Comparison of ENCODE assay signal across 8 cellular contexts in genomic region chr1:205458777-205459566, GRCh38. TPM values are rescaled to one million over a fixed set of nuclear protein-coding genes. Genes with fewer than 3 reads are reported as not detected.
DNase-seq lines count a peak whose midpoint lies in the region; ATAC-seq, FAIRE-seq and TF ChIP-seq lines count a peak whose summit lies in the region.

No MANE protein-coding gene starts in this region.

- no peak overlapping the region for H3K4me2 ChIP-seq in endothelial cell of umbilical vein (ENCODE audit: insufficient read depth, low read length)

- no peaks in the 10 kb centered on the region for H3K9me1 ChIP-seq in endothelial cell of umbilical vein (replicated peaks; ENCODE audit: control insufficient read depth, extremely low read depth, insufficient read depth, low read length)

- ATAC-seq in omental fat pad (ENCODE audit: low FRiP score): no peak

- H4K20me1 ChIP-seq in endothelial cell of umbilical vein (replicated peaks; ENCODE audit: control insufficient read depth, extremely low read depth, insufficient read depth, low read length): no peaks in the 10 kb centered on the region

- TF ChIP-seq CTCF in endothelial cell of umbilical vein (IDR thresholded peaks at IDR 0.05; ENCODE audit: extremely low read depth in 1 of 2, insufficient read depth in 1 of 2, low read depth in 1 of 2, low read length in 2 of 2) (no peak), retinal pigment epithelial cell (conservative IDR thresholded peaks at IDR 0.05; ENCODE audit: low read depth, low read length) (no peak), omental fat pad (IDR thresholded peaks at IDR 0.05) (no peak)

- H2AFZ ChIP-seq in endothelial cell of umbilical vein (ENCODE audit: low read depth, low read length): no peak overlapping the region

- H3K27me3 ChIP-seq in endothelial cell of umbilical vein (ENCODE audit: control insufficient read depth in 2 of 2, insufficient read depth in 2 of 2, low read length in 2 of 2): peaks cover 42 to 45% of the 10 kb centered on the region in 2 experiments

- H3K4me3 ChIP-seq in endothelial cell of umbilical vein (replicated peaks in 1 of 3; ENCODE audit: insufficient read depth in 1 of 3, low read depth in 1 of 3, low read length in 3 of 3) (no peak overlapping the region), retinal pigment epithelial cell (ENCODE audit: low read length) (no peak overlapping the region)

- peak; percentile 80 for FAIRE-seq in endothelial cell of umbilical vein (lab: Jason Lieb, UNC)

- dilution Hi-C loops in endothelial cell of umbilical vein (cut with MboI; ENCODE audit: extremely low pct_ligation_motif_present, low sequenced_read_pairs): no loop called here

- CTCF ChIA-PET in endothelial cell of umbilical vein (lab: Charles Lee): interaction anchor here (1.1 to 1.6 kb wide), 3 partner anchors 20 to 105 kb away, joined by 4 to 7 read pairs (median 5); no protein-coding TSS in a partner anchor

- H3K9me3 ChIP-seq in endothelial cell of umbilical vein (replicated peaks; ENCODE audit: control insufficient read depth, insufficient read depth, low read length): no peaks in the 10 kb centered on the region

- no peak overlapping the region for H3K9ac ChIP-seq in endothelial cell of umbilical vein (replicated peaks; ENCODE audit: extremely low read depth, insufficient read depth, low read length)

- no peaks in the 10 kb centered on the region for H3K4me1 ChIP-seq in endothelial cell of umbilical vein (ENCODE audit: control insufficient read depth, extremely low read depth, insufficient read depth, low read length)

- no peaks in the 10 kb centered on the region for H3K79me2 ChIP-seq in endothelial cell of umbilical vein (ENCODE audit: control insufficient read depth, insufficient read depth, low read length)

- no peak overlapping the region for H3K27ac ChIP-seq in endothelial cell of umbilical vein (ENCODE audit: insufficient read depth, low read depth, low read length)

- no TSS peak for BruUV-seq in endothelial cell of umbilical vein (replicated peaks; lab: Mats Ljungman, UMichigan)

- DNase-seq in SIG-M5 treated with dmso at 0.1 percent for 504 hours (lab: John Stamatoyannopoulos, UW; ENCODE audit: unreplicated experiment) (peak; percentile 68), SIG-M5 (lab: John Stamatoyannopoulos, UW) (no peak), RPMI8226 (peak; percentile 70), endothelial cell of umbilical vein (ENCODE audit: low read depth, low spot score) (peak; percentile 56), retinal pigment epithelial cell (ENCODE audit: low read depth) (peak; percentile 45), omental fat pad (ENCODE audit: low spot score) (no peak), NCI-H1092 (lab: John Stamatoyannopoulos, UW) (no peak), globus pallidus (ENCODE audit: low spot score) (no peak)

- TF ChIP-seq POLR2A in endothelial cell of umbilical vein (IDR thresholded peaks at IDR 0.05; ENCODE audit: low read depth, low read length): no peak

- intact Hi-C loops in endothelial cell of umbilical vein (cut with micrococcal nuclease): no loop called here

- POLR2A ChIA-PET in endothelial cell of umbilical vein (lab: Charles Lee): no interaction called here

- H3K36me3 ChIP-seq in endothelial cell of umbilical vein (ENCODE audit: control insufficient read depth in 2 of 2, extremely low read depth in 1 of 2, insufficient read depth in 2 of 2, low read length in 2 of 2): no peaks in the 10 kb centered on the region

TF ChIP-seq in endothelial cell of umbilical vein, 7 proteins besides CTCF, POLR2A, EP300 and RAD21:
- no peak for TF ChIP-seq JUN (IDR thresholded peaks at IDR 0.05; ENCODE audit: borderline replicate concordance, insufficient read depth, insufficient read length, low read depth)
- TF ChIP-seq MAX (IDR thresholded peaks at IDR 0.05; ENCODE audit: insufficient read depth, insufficient read length): no peak
- TF ChIP-seq EZH2 (IDR thresholded peaks at IDR 0.05; ENCODE audit: borderline replicate concordance, low read depth, low read length, severe bottlenecking): no peak
- no peak for TF ChIP-seq FOS (IDR thresholded peaks at IDR 0.05; ENCODE audit: borderline replicate concordance, insufficient read depth, low read length)
- TF ChIP-seq POLR2AphosphoS5 (IDR thresholded peaks at IDR 0.05; ENCODE audit: insufficient read depth, low read depth, low read length): no peak
- no peak for TF ChIP-seq MYC (IDR thresholded peaks at IDR 0.05; ENCODE audit: low read depth, low read length)
- no peak for TF ChIP-seq GATA2 (IDR thresholded peaks at IDR 0.05; ENCODE audit: insufficient read depth, insufficient read length, low read depth, low read length)
TF ChIP-seq in endothelial cell of umbilical vein: peak in this region for 0.

RNA-seq across cellular contexts. Expression of gene BLACAT1, which starts 3.1 kb away (rescaled TPM):
- total RNA-seq in endothelial cell of umbilical vein (not detected in 2 replicates), omental fat pad (under 1 TPM in 2 of 4 donors, not detected in 2; 0.36 to 0.65 TPM)
- not detected in 2 replicates for polyA plus RNA-seq in endothelial cell of umbilical vein
- polyA plus RNA-seq in endothelial cell of umbilical vein (2011; cell fraction: cytosol; rRNA removed): not detected in 2 replicates
- polyA plus RNA-seq in endothelial cell of umbilical vein (2011; cell fraction: nucleus; rRNA removed): not detected in 2 replicates
- polyA plus RNA-seq in endothelial cell of umbilical vein (2012): not detected in 2 replicates
- polyA minus RNA-seq in endothelial cell of umbilical vein: not detected in 2 replicates
- polyA minus RNA-seq in endothelial cell of umbilical vein (2011; cell fraction: cytosol; rRNA and poly(A)+ RNA removed): not detected
- not detected in 2 replicates for polyA minus RNA-seq in endothelial cell of umbilical vein (2011; cell fraction: nucleus; rRNA and poly(A)+ RNA removed)

RNA-seq across cellular contexts. Expression of gene LEMD1, which starts 37.1 kb away (rescaled TPM):
- total RNA-seq in endothelial cell of umbilical vein (not detected in 2 replicates), omental fat pad (1 to 10 TPM in 1 of 4 donors, not detected in 3; 1.7 TPM)
- not detected in 2 replicates for polyA plus RNA-seq in endothelial cell of umbilical vein
- polyA plus RNA-seq in endothelial cell of umbilical vein (2011; cell fraction: cytosol; rRNA removed): not detected in 2 replicates
- polyA plus RNA-seq in endothelial cell of umbilical vein (2011; cell fraction: nucleus; rRNA removed): not detected in 2 replicates
- not detected in 2 replicates for polyA plus RNA-seq in endothelial cell of umbilical vein (2012)
- polyA minus RNA-seq in endothelial cell of umbilical vein: not detected in 2 replicates
- not detected for polyA minus RNA-seq in endothelial cell of umbilical vein (2011; cell fraction: cytosol; rRNA and poly(A)+ RNA removed)
- polyA minus RNA-seq in endothelial cell of umbilical vein (2011; cell fraction: nucleus; rRNA and poly(A)+ RNA removed): not detected in 2 replicates

RNA-seq across cellular contexts. Expression of gene CDK18, which starts 45.5 kb away (rescaled TPM):
- total RNA-seq in endothelial cell of umbilical vein (0.32 and 1.2 TPM in 2 replicates), omental fat pad (1 to 10 TPM; 2.8 to 9.0 (median 5.3) TPM)
- 0.13 and 0.17 TPM in 2 replicates for polyA plus RNA-seq in endothelial cell of umbilical vein
- 0.15 and 0.20 TPM in 2 replicates for polyA plus RNA-seq in endothelial cell of umbilical vein (2011; cell fraction: cytosol; rRNA removed)
- 0.28 and 0.87 TPM in 2 replicates for polyA plus RNA-seq in endothelial cell of umbilical vein (2011; cell fraction: nucleus; rRNA removed)
- 0.13 and 0.14 TPM in 2 replicates for polyA plus RNA-seq in endothelial cell of umbilical vein (2012)
- 0.04 TPM in 1 of 2 replicates, not detected in the other for polyA minus RNA-seq in endothelial cell of umbilical vein
- 6.6 TPM for polyA minus RNA-seq in endothelial cell of umbilical vein (2011; cell fraction: cytosol; rRNA and poly(A)+ RNA removed)
- 0.53 and 0.67 TPM in 2 replicates for polyA minus RNA-seq in endothelial cell of umbilical vein (2011; cell fraction: nucleus; rRNA and poly(A)+ RNA removed)

Comparison
In these comparisons a context has a peak if more than half of its experiments do, and no peak if none do; other contexts are left out.
1. DNase-seq: peak in SIG-M5 treated with dmso at 0.1 percent for 504 hours (single experiment), RPMI8226 (single experiment), endothelial cell of umbilical vein (single experiment) and retinal pigment epithelial cell (single experiment); none in SIG-M5 (single experiment), omental fat pad (single experiment), NCI-H1092 (single experiment) and globus pallidus (single experiment).